8 cellular contexts compared by ENCODE assay signal in the genomic region with DNA sequence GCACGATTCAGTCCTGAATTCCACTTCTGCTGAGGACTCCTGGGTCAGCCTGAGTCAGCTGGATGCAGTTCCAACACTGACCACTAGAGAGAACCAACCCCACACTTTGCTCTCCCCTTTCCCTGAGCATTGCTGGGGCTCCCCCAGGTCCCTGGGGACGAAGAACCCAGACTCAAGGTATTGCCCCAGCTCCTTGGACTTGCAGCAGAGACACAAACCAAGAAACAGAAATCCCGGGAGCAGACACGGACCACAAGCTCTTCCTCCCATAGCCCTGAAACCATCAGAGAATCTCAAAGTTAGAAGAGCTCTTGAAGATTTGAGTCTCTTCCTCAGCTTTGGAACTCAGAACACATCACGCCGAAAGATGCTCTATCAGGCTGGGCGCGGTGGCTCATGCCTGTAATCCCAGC. TPM values are rescaled to one million over a fixed set of nuclear protein-coding genes. Genes with fewer than 3 reads are reported as not detected.
DNase-seq lines count a peak whose midpoint lies in the region; ATAC-seq and TF ChIP-seq lines count a peak whose summit lies in the region.

No MANE protein-coding gene starts in this region.

- no peaks in the 10 kb centered on the region for H3K4me1 ChIP-seq in mucosa of descending colon (ENCODE audit: low read depth)

- no peak overlapping the region for H3K4me3 ChIP-seq in mucosa of descending colon

- DNase-seq in GM04503 (ENCODE audit: low read depth) (peak; percentile 13), HCEC 1CT (peak; percentile 20), NCI-H226 (peak; percentile 39), ecto neural progenitor cell (ENCODE audit: low spot score) (peak; percentile 82), mucosa of descending colon (peak in 2 of 3 donors; percentile 54 to 81)
- peak; percentile 65 to 71 for DNase-seq in activated CD4-positive, alpha-beta T cell treated with anti-CD3 and anti-CD28 coated beads, Interleukin-2, amount 50 U/mL, for 4 hours
- DNase-seq in stimulated activated CD8-positive, alpha-beta memory T cell treated with anti-CD3 and anti-CD28 coated beads, Interleukin-7, amount 100 ng/mL, for 24 hours (ENCODE audit: low read depth): peak; percentile 33

- ATAC-seq in mucosa of descending colon (peak; percentile 88), HG03565 (IDR thresholded peaks at IDR 0.05; ENCODE audit: unreplicated experiment) (no peak)

- peak; percentile 96 for TF ChIP-seq CTCF in mucosa of descending colon (IDR thresholded peaks at IDR 0.05)

- intact Hi-C loops in mucosa of descending colon (cut with DNase I, micrococcal nuclease): loop anchor here in 1 of 2 donors (10.0 kb wide), 1 partner anchor 215 kb away; a partner anchor contains a TSS

- H3K9me3 ChIP-seq in mucosa of descending colon: no peaks in the 10 kb centered on the region

- no peaks in the 10 kb centered on the region for H3K36me3 ChIP-seq in mucosa of descending colon (ENCODE audit: low read depth)

RNA-seq across cellular contexts. Expression of a gene that starts 0.7 kb away (rescaled TPM):
- total RNA-seq in mucosa of descending colon: not detected

RNA-seq across cellular contexts. Expression of a gene that starts 8.3 kb away (rescaled TPM):
- not detected for total RNA-seq in mucosa of descending colon

RNA-seq across cellular contexts. Expression of a gene that starts 12.8 kb away (rescaled TPM):
- 1 to 10 TPM in 2 of 3 donors, under 1 TPM in 1; 0.70 to 2.4 (median 1.4) TPM for total RNA-seq in mucosa of descending colon

RNA-seq across cellular contexts. Expression of a gene that starts 22.9 kb away (rescaled TPM):
- total RNA-seq in mucosa of descending colon: not detected

RNA-seq across cellular contexts. Expression of a gene that starts 37.6 kb away (rescaled TPM):
- not detected for total RNA-seq in mucosa of descending colon

Comparison
In these comparisons a context has a peak if more than half of its experiments do, and no peak if none do; other contexts are left out.
1. DNase-seq: peak in every context shown above with its lines; median percentile 82 in ecto neural progenitor cell; 68 in activated CD4-positive, alpha-beta T cell treated with anti-CD3 and anti-CD28 coated beads, Interleukin-2, amount 50 U/mL, for 4 hours; 68 in mucosa of descending colon; 39 in NCI-H226; 33 in stimulated activated CD8-positive, alpha-beta memory T cell treated with anti-CD3 and anti-CD28 coated beads, Interleukin-7, amount 100 ng/mL, for 24 hours; 20 in HCEC 1CT; 13 in GM04503.